Comparison of ENCODE assay signal across 16 cellular contexts in the genomic region with DNA sequence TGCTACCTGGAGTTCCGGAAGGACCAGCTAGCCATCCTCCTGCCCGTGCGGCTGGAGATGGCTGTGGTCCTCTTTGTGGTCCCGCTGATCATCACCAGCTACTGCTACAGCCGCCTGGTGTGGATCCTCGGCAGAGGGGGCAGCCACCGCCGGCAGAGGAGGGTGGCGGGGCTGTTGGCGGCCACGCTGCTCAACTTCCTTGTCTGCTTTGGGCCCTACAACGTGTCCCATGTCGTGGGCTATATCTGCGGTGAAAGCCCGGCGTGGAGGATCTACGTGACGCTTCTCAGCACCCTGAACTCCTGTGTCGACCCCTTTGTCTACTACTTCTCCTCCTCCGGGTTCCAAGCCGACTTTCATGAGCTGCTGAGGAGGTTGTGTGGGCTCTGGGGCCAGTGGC. TPM values are rescaled to one million over a fixed set of nuclear protein-coding genes. Genes with fewer than 3 reads are reported as not detected.
DNase-seq lines count a peak whose midpoint lies in the region; ATAC-seq, FAIRE-seq and TF ChIP-seq lines count a peak whose summit lies in the region.
"Not testable (repeated sequence)": the region's sequence is repeated elsewhere in the genome, so short reads cannot be mapped to it uniquely, and the experiment has no call there.
"Had no signal": no experiment of that assay in that cellular context is flagged by ENCODE, and none has a peak within 500 bp of the region (broad histone marks: within the 10 kb centered on the region; RNA-seq: fewer than 3 reads in every experiment).

No MANE protein-coding gene starts in this region.

- in situ Hi-C loops in K562 (cut with MboI) = not testable (repeated sequence)

- not testable (repeated sequence) for H2AFZ ChIP-seq in K562 (ENCODE audit: low read depth, low read length)

- not testable (repeated sequence) for H4K20me1 ChIP-seq in K562 (replicated peaks; ENCODE audit: control insufficient read depth, insufficient read depth, low read length)

- H3K27me3 ChIP-seq in RWPE2 (ENCODE audit: insufficient read depth, poor library complexity, severe bottlenecking) (peaks cover 26% of the 10 kb centered on the region), K562 (ENCODE audit: control insufficient read depth in 2 of 2, insufficient read depth in 2 of 2, low read length in 2 of 2) (peaks cover 14 to 46% of the 10 kb centered on the region in 2 experiments; a peak in 4 of 5 replicates), suprapubic skin (peaks cover 23% of the 10 kb centered on the region)

- CTCF ChIA-PET in K562 (lab: Yijun Ruan, JAX; ENCODE audit: low intra/inter-chr PET ratio) = not testable (repeated sequence)

- FAIRE-seq in K562 (lab: Jason Lieb, UNC) = peak; percentile 32

- not testable (repeated sequence) for H3K27ac ChIP-seq in RWPE2 (ENCODE audit: poor library complexity, severe bottlenecking); K562 (ENCODE audit: extremely low read depth, low read depth, low read length); suprapubic skin

- intact Hi-C loops in K562 (cut with micrococcal nuclease); sciatic nerve (cut with DNase I): not testable (repeated sequence)

- H3K4me3 ChIP-seq in RWPE2 (ENCODE audit: severe bottlenecking); K562; suprapubic skin: not testable (repeated sequence)

- not testable (repeated sequence) for TF ChIP-seq POLR2A in K562 (conservative IDR thresholded peaks at IDR 0.05); suprapubic skin (IDR thresholded peaks at IDR 0.05)

- DNase-seq in RWPE2 (ENCODE audit: low spot score) (peak; percentile 41), ecto neural progenitor cell (ENCODE audit: low spot score) (peak; percentile 5), mesenteric fat pad (ENCODE audit: low spot score) (peak; percentile 49), sciatic nerve (ENCODE audit: low spot score) (peak; percentile 33), suprapubic skin (ENCODE audit: low spot score in 2 of 2) (peak; percentile 22 to 52)
- peak; percentile 52 for DNase-seq in activated CD8-positive, alpha-beta memory T cell treated with anti-CD3 and anti-CD28 coated beads, Interleukin-2, amount 50 U/mL, for 48 hours
- not testable (repeated sequence) for DNase-seq in K562 (ENCODE audit: extremely low read depth in 1 of 4, low spot score in 3 of 4)

- H3K9me3 ChIP-seq in RWPE2 (ENCODE audit: severe bottlenecking); K562 (replicated peaks; ENCODE audit: control insufficient read depth, insufficient read depth, low read depth, low read length); suprapubic skin: not testable (repeated sequence)

- H3K9ac ChIP-seq in K562 (ENCODE audit: insufficient read depth in 1 of 2, low read depth in 2 of 2, low read length in 2 of 2) = not testable (repeated sequence)

- POLR2A ChIA-PET in K562 (lab: Yijun Ruan, JAX) = not testable (repeated sequence)

- WGBS in K562 (ENCODE audit: insufficient coverage, low coverage, missing lambda C conversion rate) = 10% methylated on average over 12 of the region's 21 CpGs
- WGBS in suprapubic skin = 76% methylated on average over 4 of the region's 21 CpGs

- H3K9me1 ChIP-seq in K562 (ENCODE audit: control insufficient read depth, insufficient read depth, low read length) = not testable (repeated sequence)

- TF ChIP-seq RAD21 in K562 (CRISPR knock-in tag; conservative IDR thresholded peaks at IDR 0.05 in 1 of 2, IDR thresholded peaks at IDR 0.05 in 1 of 2) = not testable (repeated sequence)

- H3K4me2 ChIP-seq in K562 (ENCODE audit: insufficient read depth, low read length) = not testable (repeated sequence)

- H3K4me1 ChIP-seq in RWPE2 (ENCODE audit: insufficient read depth, poor library complexity, severe bottlenecking); K562 (replicated peaks in 1 of 2; ENCODE audit: control insufficient read depth in 2 of 2, insufficient read depth in 2 of 2, low read length in 2 of 2); suprapubic skin: not testable (repeated sequence)

- not testable (repeated sequence) for H3K36me3 ChIP-seq in RWPE2 (ENCODE audit: low read depth); K562 (ENCODE audit: control insufficient read depth, insufficient read depth, low read length); suprapubic skin

- BruUV-seq in K562 (replicated peaks; lab: Mats Ljungman, UMichigan) = not testable (repeated sequence)

- ATAC-seq in RWPE2 (ENCODE audit: low read depth); K562; sciatic nerve: not testable (repeated sequence)

- not testable (repeated sequence) for TF ChIP-seq CTCF in RWPE2 (IDR thresholded peaks at IDR 0.05; ENCODE audit: poor library complexity, severe bottlenecking); K562 (IDR thresholded peaks at IDR 0.05 in 2 of 3, conservative IDR thresholded peaks at IDR 0.05 in 1 of 3; ENCODE audit: insufficient read depth in 2 of 3, low read depth in 1 of 3, low read length in 3 of 3); suprapubic skin (IDR thresholded peaks at IDR 0.05)

- not testable (repeated sequence) for H3K79me2 ChIP-seq in K562 (ENCODE audit: control insufficient read depth, insufficient read depth, low read length)

- TF ChIP-seq EP300 in K562 (IDR thresholded peaks at IDR 0.05; ENCODE audit: low read length); suprapubic skin (IDR thresholded peaks at IDR 0.05): not testable (repeated sequence)

RNA-seq across cellular contexts. Expression of a gene that starts 1.1 kb away (rescaled TPM):
- not detected in 2 replicates for total RNA-seq in K562 (2011; cell fraction: chromatin; rRNA removed; ENCODE audit: low replicate concordance)
- not detected in 2 replicates for total RNA-seq in K562 (2011; cell fraction: nucleolus; rRNA removed)
- total RNA-seq in K562 (2011; cell fraction: nucleoplasm; rRNA removed) = not detected in 2 replicates
- total RNA-seq in K562 (2014; rRNA removed) (not detected in 2 replicates), K562 (2014; rRNA removed; fragmentation: Illumina TruSeq; extraction: Trizol) (not detected in 2 replicates), K562 (2015; rRNA removed; fragmentation: Illumina TruSeq; extraction: Trizol) (not detected in 2 replicates), K562 (2021) (not detected in 2 replicates), mesenteric fat pad (1.4 TPM), sciatic nerve (0.76 TPM), suprapubic skin (not detected)
- polyA plus RNA-seq in K562 (2011; rRNA removed) (not detected in 2 replicates), K562 (2014; fragmentation: Illumina TruSeq; extraction: Trizol) (not detected in 2 replicates), K562 (2014; fragmentation: Nextera tagmentation; extraction: Ambion mirVana) (not detected), K562 (2014; rRNA removed) (not detected in 2 replicates)
- not detected in 2 replicates for polyA plus RNA-seq in K562 (2011; cell fraction: cytosol; rRNA removed)
- not detected in 2 replicates for polyA plus RNA-seq in K562 (2011; cell fraction: nucleus; rRNA removed)
- polyA plus RNA-seq in K562 (2012) = not detected in 2 replicates
- not detected in 2 replicates for polyA minus RNA-seq in K562 (2011; rRNA and poly(A)+ RNA removed)
- polyA minus RNA-seq in K562 (2011; cell fraction: cytosol; rRNA and poly(A)+ RNA removed) = not detected in 2 replicates
- polyA minus RNA-seq in K562 (2011; cell fraction: nucleus; rRNA and poly(A)+ RNA removed) = not detected in 2 replicates
- total RNA-seq: A172; B cell; Caco-2; CD8-positive, alpha-beta T cell; GM23248; H1; H7 had no signal
- polyA plus RNA-seq: AG04450, GM23248, H1 had no signal

RNA-seq across cellular contexts. Expression of a gene that starts 11.5 kb away (rescaled TPM):
- not detected in 2 replicates for total RNA-seq in K562 (2011; cell fraction: chromatin; rRNA removed; ENCODE audit: low replicate concordance)
- not detected in 2 replicates for total RNA-seq in K562 (2011; cell fraction: nucleolus; rRNA removed)
- total RNA-seq in K562 (2011; cell fraction: nucleoplasm; rRNA removed) = not detected in 2 replicates
- total RNA-seq in K562 (2014; rRNA removed) = not detected in 2 replicates
- not detected in 2 replicates for total RNA-seq in K562 (2014; rRNA removed; fragmentation: Illumina TruSeq; extraction: Trizol)
- not detected in 2 replicates for total RNA-seq in K562 (2015; rRNA removed; fragmentation: Illumina TruSeq; extraction: Trizol)
- not detected in 2 replicates for total RNA-seq in K562 (2021)
- not detected in 2 replicates for polyA plus RNA-seq in K562 (2011; rRNA removed)
- not detected in 2 replicates for polyA plus RNA-seq in K562 (2011; cell fraction: cytosol; rRNA removed)
- not detected in 2 replicates for polyA plus RNA-seq in K562 (2011; cell fraction: nucleus; rRNA removed)
- polyA plus RNA-seq in K562 (2012) = 0.10 TPM in 1 of 2 replicates, not detected in the other
- not detected in 2 replicates for polyA plus RNA-seq in K562 (2014; fragmentation: Illumina TruSeq; extraction: Trizol)
- not detected for polyA plus RNA-seq in K562 (2014; fragmentation: Nextera tagmentation; extraction: Ambion mirVana)
- polyA plus RNA-seq in K562 (2014; rRNA removed) = not detected in 2 replicates
- polyA minus RNA-seq in K562 (2011; rRNA and poly(A)+ RNA removed) = not detected in 2 replicates
- polyA minus RNA-seq in K562 (2011; cell fraction: cytosol; rRNA and poly(A)+ RNA removed) = not detected in 2 replicates
- polyA minus RNA-seq in K562 (2011; cell fraction: nucleus; rRNA and poly(A)+ RNA removed) = not detected in 2 replicates
- total RNA-seq in mesenteric fat pad = 0.87 TPM
- 0.58 TPM for total RNA-seq in sciatic nerve
- total RNA-seq in suprapubic skin = not detected
- total RNA-seq: A172; B cell; Caco-2; CD4-positive, CD25-positive, alpha-beta regulatory T cell; CD8-positive, alpha-beta T cell; GM23248; H1; H7 had no signal
- polyA plus RNA-seq: AG04450; CD4-positive, CD25-positive, alpha-beta regulatory T cell; GM23248; H1 had no signal

RNA-seq across cellular contexts. Expression of a gene that starts 11.7 kb away (rescaled TPM):
- 0.28 TPM in 1 of 2 replicates, not detected in the other for total RNA-seq in K562 (2011; cell fraction: chromatin; rRNA removed; ENCODE audit: low replicate concordance)
- 0.13 and 0.17 TPM in 2 replicates for total RNA-seq in K562 (2011; cell fraction: nucleolus; rRNA removed)
- not detected in 2 replicates for total RNA-seq in K562 (2011; cell fraction: nucleoplasm; rRNA removed)
- not detected in 2 replicates for total RNA-seq in K562 (2014; rRNA removed)
- not detected in 2 replicates for total RNA-seq in K562 (2014; rRNA removed; fragmentation: Illumina TruSeq; extraction: Trizol)
- total RNA-seq in K562 (2015; rRNA removed; fragmentation: Illumina TruSeq; extraction: Trizol) = not detected in 2 replicates
- total RNA-seq in K562 (2021) = not detected in 2 replicates
- not detected in 2 replicates for polyA plus RNA-seq in K562 (2011; rRNA removed)
- not detected in 2 replicates for polyA plus RNA-seq in K562 (2011; cell fraction: cytosol; rRNA removed)
- 0.06 TPM in 1 of 2 replicates, not detected in the other for polyA plus RNA-seq in K562 (2011; cell fraction: nucleus; rRNA removed)
- polyA plus RNA-seq in K562 (2012) = not detected in 2 replicates
- polyA plus RNA-seq in K562 (2014; fragmentation: Illumina TruSeq; extraction: Trizol) = not detected in 2 replicates
- polyA plus RNA-seq in K562 (2014; fragmentation: Nextera tagmentation; extraction: Ambion mirVana) = not detected
- not detected in 2 replicates for polyA plus RNA-seq in K562 (2014; rRNA removed)
- polyA minus RNA-seq in K562 (2011; rRNA and poly(A)+ RNA removed) = not detected in 2 replicates
- polyA minus RNA-seq in K562 (2011; cell fraction: cytosol; rRNA and poly(A)+ RNA removed) = not detected in 2 replicates
- not detected in 2 replicates for polyA minus RNA-seq in K562 (2011; cell fraction: nucleus; rRNA and poly(A)+ RNA removed)
- not detected for total RNA-seq in mesenteric fat pad
- total RNA-seq in sciatic nerve = not detected
- not detected for total RNA-seq in suprapubic skin
- total RNA-seq: A172; Caco-2; CD4-positive, CD25-positive, alpha-beta regulatory T cell; GM23248; H1; H7 had no signal
- polyA plus RNA-seq: AG04450; CD4-positive, CD25-positive, alpha-beta regulatory T cell; GM23248; H1 had no signal

RNA-seq across cellular contexts. Expression of a gene that starts 30.4 kb away (rescaled TPM):
- 29.7 and 39.0 TPM in 2 replicates for total RNA-seq in K562 (2011; cell fraction: chromatin; rRNA removed; ENCODE audit: low replicate concordance)
- 22.1 and 24.3 TPM in 2 replicates for total RNA-seq in K562 (2011; cell fraction: nucleolus; rRNA removed)
- 23.2 and 26.7 TPM in 2 replicates for total RNA-seq in K562 (2011; cell fraction: nucleoplasm; rRNA removed)
- 5.0 and 5.3 TPM in 2 replicates for total RNA-seq in K562 (2014; rRNA removed)
- total RNA-seq in K562 (2014; rRNA removed; fragmentation: Illumina TruSeq; extraction: Trizol) = 2.3 and 2.4 TPM in 2 replicates
- total RNA-seq in K562 (2015; rRNA removed; fragmentation: Illumina TruSeq; extraction: Trizol) = 1.7 and 2.1 TPM in 2 replicates
- 3.5 and 5.9 TPM in 2 replicates for total RNA-seq in K562 (2021)
- 2.4 and 4.2 TPM in 2 replicates for polyA plus RNA-seq in K562 (2011; rRNA removed)
- polyA plus RNA-seq in K562 (2011; cell fraction: cytosol; rRNA removed) = 2.3 and 3.4 TPM in 2 replicates
- polyA plus RNA-seq in K562 (2011; cell fraction: nucleus; rRNA removed) = 5.1 and 17.6 TPM in 2 replicates
- polyA plus RNA-seq in K562 (2012) = 3.0 and 4.6 TPM in 2 replicates
- polyA plus RNA-seq in K562 (2014; fragmentation: Illumina TruSeq; extraction: Trizol) = 3.7 and 4.1 TPM in 2 replicates
- under 1 TPM; 0.29 to 0.84 TPM for polyA plus RNA-seq in K562 (2014; fragmentation: Nextera tagmentation; extraction: Ambion mirVana)
- polyA plus RNA-seq in K562 (2014; rRNA removed) = 4.1 and 6.2 TPM in 2 replicates
- polyA minus RNA-seq in K562 (2011; rRNA and poly(A)+ RNA removed) = 1.4 and 6.6 TPM in 2 replicates
- polyA minus RNA-seq in K562 (2011; cell fraction: cytosol; rRNA and poly(A)+ RNA removed) = 3.2 TPM in 1 of 2 replicates, not detected in the other
- 1.6 and 3.8 TPM in 2 replicates for polyA minus RNA-seq in K562 (2011; cell fraction: nucleus; rRNA and poly(A)+ RNA removed)
- 1.3 TPM for total RNA-seq in mesenteric fat pad
- total RNA-seq in sciatic nerve = 23.8 TPM
- total RNA-seq in suprapubic skin = not detected
- total RNA-seq: Caco-2, GM23248, H7 had no signal
- polyA plus RNA-seq: AG04450 had no signal
